Comparison of ENCODE assay signal across 8 cellular contexts in the genomic region with DNA sequence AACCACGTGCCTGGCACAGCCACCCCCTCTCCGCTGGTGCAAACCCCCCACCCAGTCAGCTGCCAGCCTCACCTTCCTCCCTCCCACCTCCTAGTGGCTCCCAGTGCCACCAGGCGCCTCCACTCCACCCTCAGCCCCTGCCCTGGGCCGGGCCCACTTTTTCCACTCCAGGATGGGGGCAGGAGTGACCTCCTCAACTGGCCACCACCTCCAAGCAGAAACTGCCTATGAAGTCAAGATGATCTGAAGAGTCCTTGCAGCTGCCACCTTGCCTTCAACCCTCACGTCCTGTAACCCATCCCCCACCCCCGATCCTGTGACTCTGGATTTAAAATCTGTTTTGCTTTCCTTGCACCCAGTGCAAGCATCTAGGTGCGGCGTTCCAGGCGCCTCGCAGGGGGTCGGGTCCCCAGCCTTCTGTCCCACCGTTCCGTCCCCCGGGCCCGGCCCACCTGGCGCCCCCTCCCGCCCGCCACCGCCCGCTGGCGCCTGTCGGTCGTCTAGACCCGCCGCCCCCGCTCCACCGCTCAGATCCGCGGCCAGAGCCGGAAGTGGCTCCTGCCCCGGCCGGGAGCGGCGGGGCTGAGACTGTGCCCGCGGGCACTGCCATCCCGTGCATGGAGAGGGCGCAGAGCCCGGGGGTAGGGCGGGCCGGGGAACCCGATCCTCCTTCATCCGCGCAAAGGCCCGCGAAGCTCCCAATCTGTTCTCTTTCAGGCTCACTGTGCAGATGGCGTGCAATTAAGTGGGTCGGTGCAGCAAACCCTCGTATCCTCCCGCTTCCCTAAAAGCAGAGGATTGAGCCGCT. TPM values are rescaled to one million over a fixed set of nuclear protein-coding genes. Genes with fewer than 3 reads are reported as not detected.
A peak's percentile ranks its signal among the peaks of the same experiment; 100 is the strongest.
DNase-seq lines count a peak whose midpoint lies in the region; ATAC-seq, FAIRE-seq and TF ChIP-seq lines count a peak whose summit lies in the region.

No MANE protein-coding gene starts in this region.

- no peak for FAIRE-seq in pancreas (lab: Jason Lieb, UNC)

- H3K27me3 ChIP-seq in pancreas = no peaks in the 10 kb centered on the region
- H3K27me3 ChIP-seq in aorta (ENCODE audit: control insufficient read depth in 1 of 2, insufficient read depth in 2 of 2, low read length in 1 of 2) = no peaks in the 10 kb centered on the region

- POLR2A ChIA-PET in AG04449 (lab: Yijun Ruan, JAX) = interaction anchor here (0.6 kb wide), 1 partner anchor 181 kb away, joined by 3 read pairs; no protein-coding TSS in a partner anchor

- intact Hi-C loops in pancreas (cut with DNase I) (no loop called here), aorta (cut with DNase I) (no loop called here)

- H3K4me3 ChIP-seq in AG04449 (ENCODE audit: low read depth, low read length) (peak overlapping the region; percentile 45), fibroblast of villous mesenchyme (ENCODE audit: low read depth, low read length) (peak overlapping the region; percentile 43), pancreas (peak overlapping the region; percentile 26 to 51 (median 34)), aorta (ENCODE audit: low read length in 2 of 2) (peak overlapping the region; percentile 2 to 3)

- H3K9me3 ChIP-seq in pancreas (no peaks in the 10 kb centered on the region), aorta (ENCODE audit: control insufficient read depth, low read length) (no peaks in the 10 kb centered on the region)

- WGBS in pancreas, 2 donors = 10 to 11% methylated on average over 46 to 51 of the region's 51 CpGs
- WGBS in aorta, 2 donors = 8 to 10% methylated on average over 51 of the region's 51 CpGs

- no peaks in the 10 kb centered on the region for H3K36me3 ChIP-seq in pancreas
- H3K36me3 ChIP-seq in aorta (ENCODE audit: control insufficient read depth in 1 of 2, insufficient read depth in 2 of 2, low read length in 1 of 2) = no peaks in the 10 kb centered on the region

- H3K27ac ChIP-seq in pancreas (peak overlapping the region in 3 of 4 donors; percentile 29 to 68 (median 47)), aorta (ENCODE audit: low read depth in 1 of 2, low read length in 2 of 2) (peak overlapping the region in 1 of 2 donors; percentile 55)

- ATAC-seq in GM19397 (IDR thresholded peaks at IDR 0.05; ENCODE audit: unreplicated experiment) (peak; percentile 52), pancreas (peak; percentile 80 to 93 (median 90)), aorta (ENCODE audit: low FRiP score) (peak; percentile 80), GM21526 (IDR thresholded peaks at IDR 0.05; ENCODE audit: low FRiP score, unreplicated experiment) (no peak)

- H3K4me1 ChIP-seq in pancreas (no peaks in the 10 kb centered on the region), aorta (ENCODE audit: control insufficient read depth in 1 of 2, insufficient read depth in 2 of 2, low read length in 2 of 2) (peaks cover 0 to 2% of the 10 kb centered on the region in 2 donors)

- CTCF ChIA-PET in AG04449 (lab: Yijun Ruan, JAX) = interaction anchor here (1.1 kb wide), 1 partner anchor 157 kb away, joined by 3 read pairs; no protein-coding TSS in a partner anchor

- no peak for TF ChIP-seq CTCF in AG04449 (IDR thresholded peaks at IDR 0.05; ENCODE audit: insufficient read depth, low read length, missing control alignments)
- TF ChIP-seq CTCF in fibroblast of villous mesenchyme (IDR thresholded peaks at IDR 0.05; ENCODE audit: insufficient read depth, low read depth, low read length) = no peak
- no peak for TF ChIP-seq CTCF in pancreas (IDR thresholded peaks at IDR 0.05)

- DNase-seq in AG04449 (ENCODE audit: low read depth, low spot score) (no peak), NCI-H69 (lab: John Stamatoyannopoulos, UW) (peak; percentile 96), fibroblast of villous mesenchyme (ENCODE audit: low read depth) (peak; percentile 19), pancreas (peak; percentile 43 to 85 (median 55)), aorta (peak; percentile 67 to 87)
- DNase-seq in activated effector memory CD4-positive, alpha-beta T cell treated with Interleukin-2 at 50 U/mL for 16 hours = peak; percentile 30

RNA-seq across cellular contexts. Expression of gene GTF2I, which starts 51.2 kb away (rescaled TPM):
- total RNA-seq in fibroblast of villous mesenchyme (166 and 193 TPM in 2 replicates), pancreas (100 to 1,000 TPM in 2 of 6 donors, 10 to 100 TPM in 4; 66.8 to 159 (median 89.2) TPM), aorta (100 to 1,000 TPM; 132 to 198 TPM)
- polyA plus RNA-seq in pancreas (10 to 100 TPM; 40.5 to 43.6 TPM), aorta (10 to 100 TPM; 22.7 to 46.3 TPM)
